In genomic region chr22:23394525-23395326, GRCh38 we compare ENCODE assay signal across 12 cellular contexts.
"Had no signal": no experiment of that assay in that cellular context is flagged by ENCODE, and none has a peak within 500 bp of the region (broad histone marks: within the 10 kb centered on the region; RNA-seq: fewer than 3 reads in every experiment).

No MANE protein-coding gene starts in this region.

- H3K9me3 Mint-ChIP-seq: activated T-helper 2 cell treated with anti-CD3 and anti-CD28 coated beads, Interferon-gamma antibody, Interleukin-2, Interleukin-4, amounts not matched to agents 10 μg/mL and 5 μg/mL and 100 μg/mL, durations not matched to agents 14 hours and 24 hours and 36 hours had no signal

- H3K4me3 ChIP-seq: esophagus squamous epithelium, left lung, uterus had no signal

- H3K36me3 ChIP-seq: esophagus squamous epithelium, left lung, uterus had no signal

- H3K27me3 ChIP-seq: esophagus squamous epithelium, left lung, uterus had no signal

- DNase-seq: activated CD4-positive, CD25-positive, alpha-beta regulatory T cell treated with anti-CD3 and anti-CD28 coated beads, Interleukin-2, amount 50 U/mL, for 72 hours; activated naive CD4-positive, alpha-beta T cell treated with anti-CD3 and anti-CD28 coated beads, Interleukin-2, amount 50 U/mL, for 16 hours; esophagus squamous epithelium; hippocampal formation; kidney; mesendoderm; stimulated activated CD4-positive, alpha-beta T cell treated with anti-CD3 and anti-CD28 coated beads, Interleukin-1b, Interleukin-23, amount 100 ng/mL, for 48 hours; T-helper 1 cell; T1000 had no signal

- H3K27ac ChIP-seq: esophagus squamous epithelium, left lung, uterus had no signal

- H3K9me3 ChIP-seq: esophagus squamous epithelium, left lung, uterus had no signal

- H3K27ac Mint-ChIP-seq: activated T-helper 2 cell treated with anti-CD3 and anti-CD28 coated beads, Interferon-gamma antibody, Interleukin-2, Interleukin-4, amounts not matched to agents 10 μg/mL and 5 μg/mL and 100 μg/mL, durations not matched to agents 14 hours and 24 hours and 36 hours had no signal

- H3K4me1 ChIP-seq: esophagus squamous epithelium, left lung, uterus had no signal
